12 cellular contexts compared by ENCODE assay signal in genomic region chr7:76300210-76300731, GRCh38. TPM values are rescaled to one million over a fixed set of nuclear protein-coding genes. Genes with fewer than 3 reads are reported as not detected.
A peak's percentile ranks its signal among the peaks of the same experiment; 100 is the strongest.
DNase-seq lines count a peak whose midpoint lies in the region; ATAC-seq and TF ChIP-seq lines count a peak whose summit lies in the region.
"Had no signal": no experiment of that assay in that cellular context is flagged by ENCODE, and none has a peak within 500 bp of the region (broad histone marks: within the 10 kb centered on the region; RNA-seq: fewer than 3 reads in every experiment).

No MANE protein-coding gene starts in this region.

- CTCF ChIA-PET in MCF 10A (lab: Yijun Ruan, JAX) = interaction anchor here (0.6 to 1.5 kb wide), 3 partner anchors 9 to 37 kb away, joined by 3 to 6 read pairs (median 4); no protein-coding TSS in a partner anchor

- H3K27me3 Mint-ChIP-seq in MCF 10A (ENCODE audit: insufficient read depth, unreplicated experiment) = no peaks in the 10 kb centered on the region
- no peaks in the 10 kb centered on the region for H3K27me3 Mint-ChIP-seq in activated T-helper 17 cell treated with anti-CD3 and anti-CD28 coated beads, Interleukin-2, amount 50 U/mL, for 72 hours

- intact Hi-C loops in MCF 10A (cut with micrococcal nuclease) (no loop called here), uterus (cut with DNase I; ENCODE audit: low total_unique reads) (no loop called here)

- H3K4me3 ChIP-seq in kidney epithelial cell (ENCODE audit: low read depth, low read length) (no peak overlapping the region), uterus (no peak overlapping the region)

- BruUV-seq in MCF 10A (replicated peaks; lab: Mats Ljungman, UMichigan) = no TSS peak

- H3K27ac ChIP-seq in uterus = peak overlapping the region; percentile 100

- H3K9me3 Mint-ChIP-seq in MCF 10A (ENCODE audit: unreplicated experiment) = no peaks in the 10 kb centered on the region
- no peaks in the 10 kb centered on the region for H3K9me3 Mint-ChIP-seq in activated T-helper 17 cell treated with anti-CD3 and anti-CD28 coated beads, Interleukin-2, amount 50 U/mL, for 72 hours

- no peak overlapping the region for H3K4me3 Mint-ChIP-seq in MCF 10A (ENCODE audit: unreplicated experiment)
- no peak overlapping the region for H3K4me3 Mint-ChIP-seq in activated T-helper 17 cell treated with anti-CD3 and anti-CD28 coated beads, Interleukin-2, amount 50 U/mL, for 72 hours
- H3K4me3 Mint-ChIP-seq: H9 had no signal

- H3K4me1 Mint-ChIP-seq in MCF 10A (ENCODE audit: insufficient read depth, unreplicated experiment) = peaks cover 35% of the 10 kb centered on the region
- H3K4me1 Mint-ChIP-seq in activated T-helper 17 cell treated with anti-CD3 and anti-CD28 coated beads, Interleukin-2, amount 50 U/mL, for 72 hours = peaks cover 5% of the 10 kb centered on the region

- H3K27ac Mint-ChIP-seq in MCF 10A (ENCODE audit: low read depth, unreplicated experiment) = peak overlapping the region; percentile 63
- H3K27ac Mint-ChIP-seq in activated T-helper 17 cell treated with anti-CD3 and anti-CD28 coated beads, Interleukin-2, amount 50 U/mL, for 72 hours = no peak overlapping the region

- no peak for TF ChIP-seq POLR2A in uterus (IDR thresholded peaks at IDR 0.05)

- H3K27me3 ChIP-seq in kidney epithelial cell (ENCODE audit: control insufficient read depth, insufficient read depth, low read length) = no peaks in the 10 kb centered on the region
- no peaks in the 10 kb centered on the region for H3K27me3 ChIP-seq in uterus

- H3K36me3 ChIP-seq in kidney epithelial cell (ENCODE audit: control insufficient read depth, insufficient read depth, low read length) (no peaks in the 10 kb centered on the region), uterus (no peaks in the 10 kb centered on the region)

- peaks cover 3 to 4% of the 10 kb centered on the region in 2 donors for H3K4me1 ChIP-seq in uterus

- POLR2A ChIA-PET in MCF 10A (lab: Yijun Ruan, JAX) = interaction anchor here (0.6 to 1.0 kb wide), 3 partner anchors 9 to 14 kb away, joined by 3 to 5 read pairs (median 3); no protein-coding TSS in a partner anchor

- peaks cover 28% of the 10 kb centered on the region for H3K36me3 Mint-ChIP-seq in MCF 10A (ENCODE audit: insufficient read depth, unreplicated experiment)
- H3K36me3 Mint-ChIP-seq in activated T-helper 17 cell treated with anti-CD3 and anti-CD28 coated beads, Interleukin-2, amount 50 U/mL, for 72 hours (ENCODE audit: low read depth) = peaks cover 12% of the 10 kb centered on the region

- no peaks in the 10 kb centered on the region for H3K9me3 ChIP-seq in uterus

- ATAC-seq in activated T-helper 17 cell treated with anti-CD3 and anti-CD28 coated beads, Interleukin-2, amount 50 U/mL, for 72 hours (replicated peaks) = no peak
- ATAC-seq: left lobe of liver had no signal

- DNase-seq in SIG-M5 treated with dmso at 0.1 percent for 504 hours (lab: John Stamatoyannopoulos, UW; ENCODE audit: unreplicated experiment) (peak; percentile 59), SIG-M5 (lab: John Stamatoyannopoulos, UW) (no peak), MCF 10A (ENCODE audit: unreplicated experiment) (peak; percentile 95), kidney epithelial cell (ENCODE audit: low read depth) (peak; percentile 93), uterus (peak in 1 of 2 donors; percentile 70), epidermal melanocyte (ENCODE audit: insufficient read length, low spot score) (no peak), NCI-H1417 (lab: John Stamatoyannopoulos, UW) (no peak)
- DNase-seq: activated CD4-positive, alpha-beta T cell treated with anti-CD3 and anti-CD28 coated beads for 4 hours; H9; stimulated activated CD4-positive, alpha-beta T cell treated with anti-CD3 and anti-CD28 coated beads, Interleukin-12 subunit alpha, Interleukin-12 subunit beta, amount 100 ng/mL, for 4 hours had no signal

- TF ChIP-seq CTCF in MCF 10A (IDR thresholded peaks at IDR 0.05; ENCODE audit: unreplicated experiment) (no peak), kidney epithelial cell (IDR thresholded peaks at IDR 0.05; ENCODE audit: insufficient read depth, low read length, poor library complexity, severe bottlenecking) (no peak), uterus (IDR thresholded peaks at IDR 0.05) (no peak)

RNA-seq across cellular contexts. Expression of gene HSPB1, which starts 2.2 kb away (rescaled TPM):
- total RNA-seq in MCF 10A (2022) (158 and 198 TPM in 2 replicates), kidney epithelial cell (138 and 214 TPM in 2 replicates), uterus (1,000 to 10,000 TPM in 1 of 4 donors, 100 to 1,000 TPM in 2, 10 to 100 TPM in 1; 28.8 to 1,391 (median 758) TPM)
- total RNA-seq in activated T-helper 17 cell treated with anti-CD3 and anti-CD28 coated beads, Interleukin-2, amount 50 U/mL, for 72 hours = 10 to 100 TPM; 28.0 to 71.7 TPM

RNA-seq across cellular contexts. Expression of gene YWHAG, which starts 58.5 kb away (rescaled TPM):
- 177 and 178 TPM in 2 replicates for total RNA-seq in MCF 10A (2022)
- 114 and 115 TPM in 2 replicates for total RNA-seq in kidney epithelial cell
- total RNA-seq in uterus = 100 to 1,000 TPM in 1 of 4 donors, 10 to 100 TPM in 3; 17.9 to 109 (median 50.4) TPM
- total RNA-seq in activated T-helper 17 cell treated with anti-CD3 and anti-CD28 coated beads, Interleukin-2, amount 50 U/mL, for 72 hours = 100 to 1,000 TPM; 118 to 156 TPM

Comparison
In these comparisons a context has a peak if more than half of its experiments do, and no peak if none do; other contexts are left out.
1. DNase-seq: peak in SIG-M5 treated with dmso at 0.1 percent for 504 hours (single experiment), MCF 10A (single experiment) and kidney epithelial cell (single experiment); none in SIG-M5 (single experiment), epidermal melanocyte (single experiment) and NCI-H1417 (0 of 3).